Comparison of ENCODE assay signal across 1 cellular context in genomic region chr1:229380514-229381160, GRCh38.
TF ChIP-seq lines count a peak whose summit lies in the region.

No MANE protein-coding gene starts in this region.

TF ChIP-seq in H1, 55 proteins besides CTCF, POLR2A, EP300 and RAD21 (continued from another document):
- TF ChIP-seq CHD7 (IDR thresholded peaks at IDR 0.05; ENCODE audit: insufficient replicate concordance, low read length): no peak
- no peak for TF ChIP-seq JUND (IDR thresholded peaks at IDR 0.05; ENCODE audit: low read length)
- TF ChIP-seq CBX5 (IDR thresholded peaks at IDR 0.05; ENCODE audit: low read depth, low read length): no peak
- no peak for TF ChIP-seq ATF3 (IDR thresholded peaks at IDR 0.05; ENCODE audit: insufficient read depth, low read depth, low read length)
- no peak for TF ChIP-seq SP4 (IDR thresholded peaks at IDR 0.05; ENCODE audit: low read length)
- no peak for TF ChIP-seq SIX5 (IDR thresholded peaks at IDR 0.05; ENCODE audit: low read depth, low read length)
- TF ChIP-seq CHD1 (IDR thresholded peaks at IDR 0.05; ENCODE audit: low read depth, low read length): no peak
- no peak for TF ChIP-seq CEBPB (IDR thresholded peaks at IDR 0.05; ENCODE audit: low read depth, low read length)
- no peak for TF ChIP-seq TCF12 (IDR thresholded peaks at IDR 0.05; ENCODE audit: low read depth, low read length)
- no peak for TF ChIP-seq ATF2 (IDR thresholded peaks at IDR 0.05; ENCODE audit: low read length)
- TF ChIP-seq BACH1 (IDR thresholded peaks at IDR 0.05; ENCODE audit: low read length): no peak
- no peak for TF ChIP-seq NRF1 (IDR thresholded peaks at IDR 0.05; ENCODE audit: low read depth, low read length)
- no peak for TF ChIP-seq MAFK (IDR thresholded peaks at IDR 0.05; ENCODE audit: low read depth, low read length)
- no peak for TF ChIP-seq GABPA (IDR thresholded peaks at IDR 0.05; ENCODE audit: borderline replicate concordance, insufficient read depth, low read length)
- no peak for TF ChIP-seq EZH2 (IDR thresholded peaks at IDR 0.05; ENCODE audit: low read depth, low read length, severe bottlenecking)
- no peak for TF ChIP-seq HDAC6 (IDR thresholded peaks at IDR 0.05; ENCODE audit: low read depth, low read length)
